In the genomic region with DNA sequence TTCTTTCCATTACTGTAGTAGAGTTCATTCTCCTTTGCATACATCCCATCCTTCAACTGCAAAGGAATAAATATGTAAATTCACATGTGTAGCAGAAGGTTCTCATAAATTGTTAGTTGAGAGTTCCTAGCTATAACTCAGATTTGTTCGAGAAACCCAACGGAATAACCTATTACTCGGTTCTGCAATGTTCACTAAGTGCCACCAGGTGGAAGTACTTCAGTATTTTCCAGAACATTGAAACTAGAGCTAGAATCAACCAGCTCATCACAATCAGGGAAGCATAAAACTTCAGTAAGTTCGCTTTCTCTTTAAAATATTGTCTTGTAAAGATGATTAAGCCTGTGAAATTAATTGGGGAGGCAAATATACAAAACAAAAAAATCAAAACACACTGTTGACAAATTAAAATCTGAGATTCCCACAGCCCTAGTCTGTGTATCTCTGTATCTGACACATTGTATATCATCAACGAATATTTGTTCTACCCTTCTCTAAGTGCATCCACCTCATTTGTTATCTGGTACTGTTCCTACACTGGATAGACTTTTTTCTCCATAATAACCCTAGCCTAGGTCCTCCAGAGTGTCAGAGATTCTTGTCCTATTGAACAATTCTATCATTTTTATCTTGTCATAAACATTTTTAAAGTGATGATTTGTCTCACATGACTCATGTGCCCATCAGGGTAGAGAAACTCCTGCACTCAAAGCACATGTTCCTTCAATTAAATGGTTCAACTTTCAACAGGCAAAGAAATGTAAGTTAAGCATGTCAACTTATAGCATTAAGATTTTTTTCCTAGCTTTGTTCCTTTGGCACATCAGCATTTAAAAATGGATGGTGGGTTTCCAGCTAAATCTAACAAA, we compare ENCODE assay signal across 9 cellular contexts. TPM values are rescaled to one million over a fixed set of nuclear protein-coding genes. Genes with fewer than 3 reads are reported as not detected.
DNase-seq lines count a peak whose midpoint lies in the region; ATAC-seq, FAIRE-seq and TF ChIP-seq lines count a peak whose summit lies in the region.
"Had no signal": no experiment of that assay in that cellular context is flagged by ENCODE, and none has a peak within 500 bp of the region (broad histone marks: within the 10 kb centered on the region; RNA-seq: fewer than 3 reads in every experiment).

No MANE protein-coding gene starts in this region.

- intact Hi-C loops in activated CD8-positive, alpha-beta T cell treated with anti-CD3 and anti-CD28 coated beads for 36 hours (cut with micrococcal nuclease): no loop called here
- intact Hi-C loops in HepG2 (cut with micrococcal nuclease; ENCODE audit: unreplicated experiment): loop anchor here (1.0 to 10.0 kb wide), 2 partner anchors 221 to 348 kb away; a partner anchor contains a TSS

- no peak for DNase-seq in activated CD8-positive, alpha-beta T cell treated with anti-CD3 and anti-CD28 coated beads for 36 hours
- DNase-seq in activated CD8-positive, alpha-beta T cell treated with anti-CD3 and anti-CD28 coated beads, Interleukin-2, amount 10 ng/mL, durations not matched to agents 7 days and 5 days: no peak
- DNase-seq in NCI-H226: peak; percentile 12
- peak; percentile 44 for DNase-seq in cerebellar cortex (ENCODE audit: low spot score)
- peak; percentile 25 for DNase-seq in HepG2 (ENCODE audit: low spot score)
- no peak for DNase-seq in activated naive CD8-positive, alpha-beta T cell treated with anti-CD3 and anti-CD28 coated beads, Interleukin-2, amount 50 U/mL, for 24 hours

- no peak for ATAC-seq in activated CD8-positive, alpha-beta T cell treated with anti-CD3 and anti-CD28 coated beads for 36 hours
- ATAC-seq in activated CD8-positive, alpha-beta T cell treated with anti-CD3 and anti-CD28 coated beads, Interleukin-2, amount 10 ng/mL, durations not matched to agents 7 days and 5 days: no peak
- ATAC-seq in HG02763 (IDR thresholded peaks at IDR 0.05; ENCODE audit: unreplicated experiment): peak; percentile 64
- peak; percentile 74 for ATAC-seq in HepG2
- ATAC-seq in activated naive CD8-positive, alpha-beta T cell treated with anti-CD3 and anti-CD28 coated beads, Interleukin-2, amount 50 U/mL, for 24 hours: no peak
- ATAC-seq in GM18520 (IDR thresholded peaks at IDR 0.05; ENCODE audit: unreplicated experiment): no peak

- H3K9me3 Mint-ChIP-seq in activated CD8-positive, alpha-beta T cell treated with anti-CD3 and anti-CD28 coated beads for 36 hours: no peaks in the 10 kb centered on the region
- H3K9me3 Mint-ChIP-seq in activated CD8-positive, alpha-beta T cell treated with anti-CD3 and anti-CD28 coated beads, Interleukin-2, amount 10 ng/mL, durations not matched to agents 7 days and 5 days (ENCODE audit: insufficient read depth): no peaks in the 10 kb centered on the region
- H3K9me3 Mint-ChIP-seq in activated naive CD8-positive, alpha-beta T cell treated with anti-CD3 and anti-CD28 coated beads, Interleukin-2, amount 50 U/mL, for 24 hours: no peaks in the 10 kb centered on the region

- H3K4me2 ChIP-seq in HepG2 (ENCODE audit: low read depth, low read length): no peak overlapping the region

- TF ChIP-seq RAD21 in HepG2 (CRISPR knock-in tag; IDR thresholded peaks at IDR 0.05): no peak

- no peak overlapping the region for H3K4me3 ChIP-seq in HepG2 (replicated peaks in 1 of 3; ENCODE audit: insufficient read depth in 1 of 3, low read depth in 2 of 3, low read length in 3 of 3)

- 0% methylated on average over 5 of the region's 5 CpGs for WGBS in HepG2 (ENCODE audit: low lambda C conversion rate)

- TF ChIP-seq EP300 in HepG2 (IDR thresholded peaks at IDR 0.05; ENCODE audit: low read depth in 2 of 2, low read length in 2 of 2) (no peak), HepG2 (CRISPR knock-in tag; IDR thresholded peaks at IDR 0.05; ENCODE audit: borderline replicate concordance) (no peak)

- no peaks in the 10 kb centered on the region for H4K20me1 ChIP-seq in HepG2 (ENCODE audit: insufficient read depth, low read length)

- no peaks in the 10 kb centered on the region for H3K4me1 Mint-ChIP-seq in activated CD8-positive, alpha-beta T cell treated with anti-CD3 and anti-CD28 coated beads for 36 hours (ENCODE audit: low read depth)
- H3K4me1 Mint-ChIP-seq in activated CD8-positive, alpha-beta T cell treated with anti-CD3 and anti-CD28 coated beads, Interleukin-2, amount 10 ng/mL, durations not matched to agents 7 days and 5 days (ENCODE audit: low read depth): no peaks in the 10 kb centered on the region
- H3K4me1 Mint-ChIP-seq in activated naive CD8-positive, alpha-beta T cell treated with anti-CD3 and anti-CD28 coated beads, Interleukin-2, amount 50 U/mL, for 24 hours: no peaks in the 10 kb centered on the region

- in situ Hi-C loops in HepG2 (cut with HindIII; ENCODE audit: extremely low pct_ligation_motif_present, low pct_unique_long_range_greater_than_20kb): no loop called here

- no peaks in the 10 kb centered on the region for H3K4me1 ChIP-seq in HepG2 (ENCODE audit: insufficient read depth, low read length)

- no peaks in the 10 kb centered on the region for H3K79me2 ChIP-seq in HepG2 (ENCODE audit: insufficient read depth, low read length)

- no peak overlapping the region for H2AFZ ChIP-seq in HepG2 (ENCODE audit: low read length)

- no peak overlapping the region for H3K27ac ChIP-seq in HepG2 (ENCODE audit: extremely low read length, insufficient read depth, low read length)

- FAIRE-seq in HepG2 (lab: Jason Lieb, UNC): peak; percentile 53

- TF ChIP-seq CTCF in activated CD8-positive, alpha-beta T cell treated with anti-CD3 and anti-CD28 coated beads for 36 hours (IDR thresholded peaks at IDR 0.05): peak; percentile 64
- TF ChIP-seq CTCF in HepG2 (CRISPR knock-in tag; IDR thresholded peaks at IDR 0.05): peak; percentile 55

- no peaks in the 10 kb centered on the region for H3K36me3 Mint-ChIP-seq in activated CD8-positive, alpha-beta T cell treated with anti-CD3 and anti-CD28 coated beads for 36 hours (ENCODE audit: low read depth)
- H3K36me3 Mint-ChIP-seq in activated CD8-positive, alpha-beta T cell treated with anti-CD3 and anti-CD28 coated beads, Interleukin-2, amount 10 ng/mL, durations not matched to agents 7 days and 5 days (ENCODE audit: low read depth): no peaks in the 10 kb centered on the region
- no peaks in the 10 kb centered on the region for H3K36me3 Mint-ChIP-seq in activated naive CD8-positive, alpha-beta T cell treated with anti-CD3 and anti-CD28 coated beads, Interleukin-2, amount 50 U/mL, for 24 hours (ENCODE audit: low read depth)

- H3K4me3 Mint-ChIP-seq in activated CD8-positive, alpha-beta T cell treated with anti-CD3 and anti-CD28 coated beads for 36 hours: no peak overlapping the region
- no peak overlapping the region for H3K4me3 Mint-ChIP-seq in activated CD8-positive, alpha-beta T cell treated with anti-CD3 and anti-CD28 coated beads, Interleukin-2, amount 10 ng/mL, durations not matched to agents 7 days and 5 days
- no peak overlapping the region for H3K4me3 Mint-ChIP-seq in activated naive CD8-positive, alpha-beta T cell treated with anti-CD3 and anti-CD28 coated beads, Interleukin-2, amount 50 U/mL, for 24 hours

- no peak overlapping the region for H3K27ac Mint-ChIP-seq in activated CD8-positive, alpha-beta T cell treated with anti-CD3 and anti-CD28 coated beads for 36 hours
- no peak overlapping the region for H3K27ac Mint-ChIP-seq in activated CD8-positive, alpha-beta T cell treated with anti-CD3 and anti-CD28 coated beads, Interleukin-2, amount 10 ng/mL, durations not matched to agents 7 days and 5 days
- H3K27ac Mint-ChIP-seq in activated naive CD8-positive, alpha-beta T cell treated with anti-CD3 and anti-CD28 coated beads, Interleukin-2, amount 50 U/mL, for 24 hours: no peak overlapping the region

- no peak for TF ChIP-seq POLR2A in HepG2 (IDR thresholded peaks at IDR 0.05; ENCODE audit: insufficient read depth in 1 of 2, low read depth in 2 of 2, low read length in 2 of 2)

- H3K9me3 ChIP-seq in HepG2 (ENCODE audit: low read length): no peaks in the 10 kb centered on the region

- BruUV-seq in HepG2 (replicated peaks; lab: Mats Ljungman, UMichigan): no TSS peak

- peaks cover 22% of the 10 kb centered on the region for H3K27me3 Mint-ChIP-seq in activated CD8-positive, alpha-beta T cell treated with anti-CD3 and anti-CD28 coated beads for 36 hours
- H3K27me3 Mint-ChIP-seq in activated CD8-positive, alpha-beta T cell treated with anti-CD3 and anti-CD28 coated beads, Interleukin-2, amount 10 ng/mL, durations not matched to agents 7 days and 5 days (ENCODE audit: low read depth): peaks cover 8% of the 10 kb centered on the region
- peaks cover 6% of the 10 kb centered on the region for H3K27me3 Mint-ChIP-seq in activated naive CD8-positive, alpha-beta T cell treated with anti-CD3 and anti-CD28 coated beads, Interleukin-2, amount 50 U/mL, for 24 hours

- H3K36me3 ChIP-seq in HepG2 (replicated peaks in 1 of 2; ENCODE audit: control insufficient read depth in 1 of 2, insufficient read depth in 2 of 2, low read length in 2 of 2): no peaks in the 10 kb centered on the region

- POLR2A ChIA-PET in activated CD8-positive, alpha-beta T cell treated with anti-CD3 and anti-CD28 coated beads for 36 hours (lab: Charles Lee): no interaction called here
- POLR2A ChIA-PET in activated CD8-positive, alpha-beta T cell treated with anti-CD3 and anti-CD28 coated beads, Interleukin-2, amount 10 ng/mL, durations not matched to agents 7 days and 5 days (lab: Charles Lee): no interaction called here
- POLR2A ChIA-PET in HepG2 (lab: Yijun Ruan, JAX): no interaction called here

- H3K9ac ChIP-seq in HepG2 (ENCODE audit: insufficient read depth, low read depth, low read length): no peak overlapping the region

- CTCF ChIA-PET in activated CD8-positive, alpha-beta T cell treated with anti-CD3 and anti-CD28 coated beads for 36 hours (lab: Charles Lee): interaction anchor here (0.6 to 2.6 kb wide), 10 partner anchors 9 to 354 kb away, joined by 3 to 20 read pairs (median 4); a partner anchor contains a TSS
- CTCF ChIA-PET in activated CD8-positive, alpha-beta T cell treated with anti-CD3 and anti-CD28 coated beads, Interleukin-2, amount 10 ng/mL, durations not matched to agents 7 days and 5 days (lab: Charles Lee): interaction anchor here (0.8 to 3.6 kb wide), 7 partner anchors 9 to 346 kb away, joined by 3 to 43 read pairs (median 4); a partner anchor contains a TSS
- CTCF ChIA-PET in HepG2 (lab: Yijun Ruan, JAX; ENCODE audit: low intra/inter-chr PET ratio, low total read pairs): interaction anchor here (1.5 to 1.8 kb wide), 2 partner anchors 221 to 259 kb away, joined by 7 to 9 read pairs; no protein-coding TSS in a partner anchor

- no peaks in the 10 kb centered on the region for H3K27me3 ChIP-seq in HepG2 (ENCODE audit: control insufficient read depth in 1 of 2, insufficient read depth in 2 of 2, low read length in 2 of 2)

RNA-seq across cellular contexts. Expression of a gene that starts 31.9 kb away (rescaled TPM):
- total RNA-seq in activated CD8-positive, alpha-beta T cell treated with anti-CD3 and anti-CD28 coated beads for 36 hours: not detected
- total RNA-seq in activated CD8-positive, alpha-beta T cell treated with anti-CD3 and anti-CD28 coated beads, Interleukin-2, amount 10 ng/mL, durations not matched to agents 7 days and 5 days: not detected
- not detected in 2 replicates for total RNA-seq in HepG2 (2016; rRNA removed; fragmentation: Illumina TruSeq; extraction: Trizol)
- total RNA-seq in HepG2 (2016; cell fraction: cytosol; rRNA removed; fragmentation: Illumina TruSeq; extraction: Trizol; ENCODE audit: low read depth): not detected in 2 replicates
- total RNA-seq in HepG2 (2016; cell fraction: insoluble cytoplasmic fraction; rRNA removed; fragmentation: Illumina TruSeq; extraction: Trizol): not detected in 2 replicates
- not detected in 2 replicates for total RNA-seq in HepG2 (2016; cell fraction: membrane; rRNA removed; fragmentation: Illumina TruSeq; extraction: Trizol)
- total RNA-seq in HepG2 (2016; cell fraction: nucleus; rRNA removed; fragmentation: Illumina TruSeq; extraction: Trizol): not detected in 2 replicates
- polyA plus RNA-seq in HepG2 (2011; rRNA removed): not detected in 2 replicates
- polyA plus RNA-seq in HepG2 (2011; cell fraction: cytosol; rRNA removed): not detected in 2 replicates
- not detected in 2 replicates for polyA plus RNA-seq in HepG2 (2011; cell fraction: nucleus; rRNA removed)
- polyA plus RNA-seq in HepG2 (2012): not detected in 2 replicates
- not detected in 2 replicates for polyA plus RNA-seq in HepG2 (2016; cell fraction: cytosol; fragmentation: Illumina TruSeq; extraction: Trizol; ENCODE audit: low read depth)
- polyA plus RNA-seq in HepG2 (2016; cell fraction: insoluble cytoplasmic fraction; fragmentation: Illumina TruSeq; extraction: Trizol; ENCODE audit: low read depth): not detected in 2 replicates
- polyA plus RNA-seq in HepG2 (2016; cell fraction: membrane; fragmentation: Illumina TruSeq; extraction: Trizol; ENCODE audit: low read depth): not detected in 2 replicates
- polyA plus RNA-seq in HepG2 (2016; cell fraction: nucleus; fragmentation: Illumina TruSeq; extraction: Trizol; ENCODE audit: insufficient read depth, low read depth): not detected in 2 replicates
- not detected in 2 replicates for polyA minus RNA-seq in HepG2 (2011; rRNA and poly(A)+ RNA removed; ENCODE audit: low replicate concordance)
- polyA minus RNA-seq in HepG2 (2011; cell fraction: cytosol; rRNA and poly(A)+ RNA removed): not detected in 2 replicates
- polyA minus RNA-seq in HepG2 (2011; cell fraction: nucleus; rRNA and poly(A)+ RNA removed): not detected in 2 replicates
- total RNA-seq: urinary bladder had no signal
- polyA plus RNA-seq: urinary bladder had no signal

Comparison
In these comparisons a context has a peak if more than half of its experiments do, and no peak if none do; other contexts are left out.
1. ATAC-seq: peak in HG02763 (single experiment) and HepG2 (single experiment); none in activated CD8-positive, alpha-beta T cell treated with anti-CD3 and anti-CD28 coated beads for 36 hours (single experiment), activated CD8-positive, alpha-beta T cell treated with anti-CD3 and anti-CD28 coated beads, Interleukin-2, amount 10 ng/mL, durations not matched to agents 7 days and 5 days (single experiment), activated naive CD8-positive, alpha-beta T cell treated with anti-CD3 and anti-CD28 coated beads, Interleukin-2, amount 50 U/mL, for 24 hours (single experiment) and GM18520 (single experiment).
2. DNase-seq: peak in NCI-H226 (single experiment), cerebellar cortex (single experiment) and HepG2 (single experiment); none in activated CD8-positive, alpha-beta T cell treated with anti-CD3 and anti-CD28 coated beads for 36 hours (single experiment), activated CD8-positive, alpha-beta T cell treated with anti-CD3 and anti-CD28 coated beads, Interleukin-2, amount 10 ng/mL, durations not matched to agents 7 days and 5 days (single experiment) and activated naive CD8-positive, alpha-beta T cell treated with anti-CD3 and anti-CD28 coated beads, Interleukin-2, amount 50 U/mL, for 24 hours (single experiment).